Comparison of ENCODE assay signal across 11 cellular contexts in genomic region chr22:45757068-45757467, GRCh38.
DNase-seq lines count a peak whose midpoint lies in the region; ATAC-seq and TF ChIP-seq lines count a peak whose summit lies in the region.
"Had no signal": no experiment of that assay in that cellular context is flagged by ENCODE, and none has a peak within 500 bp of the region (broad histone marks: within the 10 kb centered on the region; RNA-seq: fewer than 3 reads in every experiment).

No MANE protein-coding gene starts in this region.

- H3K9me3 ChIP-seq in adipocyte (ENCODE audit: control insufficient read depth, low read length), result no peaks in the 10 kb centered on the region
- H3K9me3 ChIP-seq in neural progenitor cell (ENCODE audit: low read depth), result no peaks in the 10 kb centered on the region
- H3K9me3 ChIP-seq: A549 had no signal

- no peak overlapping the region for H2AFZ ChIP-seq in neural progenitor cell (replicated peaks)

- peaks cover 29% of the 10 kb centered on the region for H3K79me2 ChIP-seq in neural progenitor cell (ENCODE audit: low read depth)

- ATAC-seq in left cardiac atrium, result peak; percentile 86 to 89

- POLR2A ChIA-PET in AG04449 (lab: Yijun Ruan, JAX), result no interaction called here

- peak overlapping the region; percentile 91 for H3K27ac Mint-ChIP-seq in neural progenitor cell
- no peak overlapping the region for H3K27ac Mint-ChIP-seq in endothelial cell (ENCODE audit: unreplicated experiment)
- H3K27ac Mint-ChIP-seq in activated naive CD4-positive, alpha-beta T cell treated with anti-CD3 and anti-CD28 coated beads, Interleukin-2, amount 10 ng/mL, durations not matched to agents 7 days and 5 days, result no peak overlapping the region
- H3K27ac Mint-ChIP-seq: activated T-cell treated with anti-CD3 and anti-CD28 coated beads, Interleukin-2, amount 50 U/mL, for 24 hours; dendritic cell treated with granulocyte-macrophage colony-stimulating factor and Interleukin-4, amounts not matched to agents 40 ng/mL and 50 ng/mL, for 4 days had no signal

- H3K9ac ChIP-seq in adipocyte (ENCODE audit: low read length), result no peak overlapping the region
- H3K9ac ChIP-seq in neural progenitor cell, result no peak overlapping the region

- H3K27me3 Mint-ChIP-seq in neural progenitor cell (ENCODE audit: insufficient read depth, low read depth), result peaks cover 2% of the 10 kb centered on the region
- peaks cover 4% of the 10 kb centered on the region for H3K27me3 Mint-ChIP-seq in endothelial cell (ENCODE audit: unreplicated experiment)
- no peaks in the 10 kb centered on the region for H3K27me3 Mint-ChIP-seq in activated naive CD4-positive, alpha-beta T cell treated with anti-CD3 and anti-CD28 coated beads, Interleukin-2, amount 10 ng/mL, durations not matched to agents 7 days and 5 days
- H3K27me3 Mint-ChIP-seq: activated T-cell treated with anti-CD3 and anti-CD28 coated beads, Interleukin-2, amount 50 U/mL, for 24 hours; dendritic cell treated with granulocyte-macrophage colony-stimulating factor and Interleukin-4, amounts not matched to agents 40 ng/mL and 50 ng/mL, for 4 days had no signal

- H3K9me3 Mint-ChIP-seq in neural progenitor cell (no peaks in the 10 kb centered on the region), endothelial cell (ENCODE audit: unreplicated experiment) (no peaks in the 10 kb centered on the region)
- H3K9me3 Mint-ChIP-seq in activated naive CD4-positive, alpha-beta T cell treated with anti-CD3 and anti-CD28 coated beads, Interleukin-2, amount 10 ng/mL, durations not matched to agents 7 days and 5 days, result no peaks in the 10 kb centered on the region
- H3K9me3 Mint-ChIP-seq: activated T-cell treated with anti-CD3 and anti-CD28 coated beads, Interleukin-2, amount 50 U/mL, for 24 hours; dendritic cell treated with granulocyte-macrophage colony-stimulating factor and Interleukin-4, amounts not matched to agents 40 ng/mL and 50 ng/mL, for 4 days had no signal

- no peak overlapping the region for H3K4me3 ChIP-seq in AG04449 (ENCODE audit: low read depth, low read length)
- no peak overlapping the region for H3K4me3 ChIP-seq in adipocyte (ENCODE audit: low read length)
- H3K4me3 ChIP-seq in neural progenitor cell, result no peak overlapping the region
- H3K4me3 ChIP-seq: A549 had no signal

- intact Hi-C loops in left cardiac atrium (cut with DNase I), result no loop called here

- H4K20me1 ChIP-seq in neural progenitor cell (ENCODE audit: low read depth), result peaks cover 37% of the 10 kb centered on the region

- H3K36me3 Mint-ChIP-seq in neural progenitor cell, result peaks cover 32% of the 10 kb centered on the region
- H3K36me3 Mint-ChIP-seq in endothelial cell (ENCODE audit: low read depth, unreplicated experiment), result peaks cover 3% of the 10 kb centered on the region
- peaks cover 6% of the 10 kb centered on the region for H3K36me3 Mint-ChIP-seq in activated naive CD4-positive, alpha-beta T cell treated with anti-CD3 and anti-CD28 coated beads, Interleukin-2, amount 10 ng/mL, durations not matched to agents 7 days and 5 days

- H3K4me1 Mint-ChIP-seq in neural progenitor cell (peaks cover 20% of the 10 kb centered on the region), endothelial cell (ENCODE audit: unreplicated experiment) (peaks cover 7% of the 10 kb centered on the region)
- H3K4me1 Mint-ChIP-seq in activated naive CD4-positive, alpha-beta T cell treated with anti-CD3 and anti-CD28 coated beads, Interleukin-2, amount 10 ng/mL, durations not matched to agents 7 days and 5 days, result no peaks in the 10 kb centered on the region

- H3K4me1 ChIP-seq in adipocyte (ENCODE audit: control insufficient read depth, insufficient read depth, low read length), result peaks cover 14% of the 10 kb centered on the region
- peaks cover 26% of the 10 kb centered on the region for H3K4me1 ChIP-seq in neural progenitor cell

- H3K4me3 Mint-ChIP-seq in neural progenitor cell (no peak overlapping the region), endothelial cell (ENCODE audit: unreplicated experiment) (no peak overlapping the region)
- H3K4me3 Mint-ChIP-seq in activated naive CD4-positive, alpha-beta T cell treated with anti-CD3 and anti-CD28 coated beads, Interleukin-2, amount 10 ng/mL, durations not matched to agents 7 days and 5 days, result no peak overlapping the region
- H3K4me3 Mint-ChIP-seq: activated T-cell treated with anti-CD3 and anti-CD28 coated beads, Interleukin-2, amount 50 U/mL, for 24 hours; dendritic cell treated with granulocyte-macrophage colony-stimulating factor and Interleukin-4, amounts not matched to agents 40 ng/mL and 50 ng/mL, for 4 days had no signal

- DNase-seq in AG04449 (ENCODE audit: low read depth, low spot score) (no peak), adipocyte (ENCODE audit: low read depth) (peak; percentile 92), left cardiac atrium (peak; percentile 35), neural progenitor cell (ENCODE audit: low spot score) (peak; percentile 89), endothelial cell (ENCODE audit: low spot score) (no peak), NCI-H1436 treated with DMSO at 0.1 percent for 48 hours (lab: John Stamatoyannopoulos, UW) (no peak), NCI-H446 (lab: John Stamatoyannopoulos, UW) (no peak)
- no peak for DNase-seq in activated naive CD4-positive, alpha-beta T cell treated with anti-CD3 and anti-CD28 coated beads, Interleukin-2, amount 10 ng/mL, durations not matched to agents 7 days and 5 days
- DNase-seq: activated T-cell treated with anti-CD3 and anti-CD28 coated beads, Interleukin-2, amount 50 U/mL, for 24 hours had no signal

- peak overlapping the region; percentile 39 for H3K4me2 ChIP-seq in neural progenitor cell

- H3K36me3 ChIP-seq in adipocyte (ENCODE audit: control insufficient read depth, insufficient read depth, low read length, severe bottlenecking) (peaks cover 14% of the 10 kb centered on the region), neural progenitor cell (no peaks in the 10 kb centered on the region)

- peak overlapping the region; percentile 32 for H3K27ac ChIP-seq in neural progenitor cell

- H3K27me3 ChIP-seq in adipocyte (replicated peaks; ENCODE audit: control insufficient read depth, insufficient read depth, low read length) (no peaks in the 10 kb centered on the region), neural progenitor cell (no peaks in the 10 kb centered on the region)

- CTCF ChIA-PET in AG04449 (lab: Yijun Ruan, JAX), result interaction anchor here (0.6 to 1.6 kb wide), 5 partner anchors 9 to 112 kb away, joined by 3 to 7 read pairs (median 3); no protein-coding TSS in a partner anchor
- CTCF ChIA-PET in activated naive CD4-positive, alpha-beta T cell treated with anti-CD3 and anti-CD28 coated beads, Interleukin-2, amount 10 ng/mL, durations not matched to agents 7 days and 5 days (lab: Charles Lee), result no interaction called here

- peaks cover 15% of the 10 kb centered on the region for H3F3A ChIP-seq in neural progenitor cell (ENCODE audit: low read depth)

- TF ChIP-seq CTCF in AG04449 (IDR thresholded peaks at IDR 0.05; ENCODE audit: insufficient read depth, low read length, missing control alignments), result peak; percentile 9
- TF ChIP-seq CTCF in neural progenitor cell (IDR thresholded peaks at IDR 0.05), result peak; percentile 10
- TF ChIP-seq CTCF in endothelial cell (IDR thresholded peaks at IDR 0.05; ENCODE audit: unreplicated experiment), result no peak

Comparison
In these comparisons a context has a peak if more than half of its experiments do, and no peak if none do; other contexts are left out.
1. DNase-seq: peak in adipocyte (single experiment), left cardiac atrium (single experiment) and neural progenitor cell (single experiment); none in AG04449 (single experiment), endothelial cell (single experiment), NCI-H1436 treated with DMSO at 0.1 percent for 48 hours (single experiment), activated naive CD4-positive, alpha-beta T cell treated with anti-CD3 and anti-CD28 coated beads, Interleukin-2, amount 10 ng/mL, durations not matched to agents 7 days and 5 days (single experiment) and NCI-H446 (0 of 2).